ENCODE assay signal across 13 cellular contexts in the genomic region with DNA sequence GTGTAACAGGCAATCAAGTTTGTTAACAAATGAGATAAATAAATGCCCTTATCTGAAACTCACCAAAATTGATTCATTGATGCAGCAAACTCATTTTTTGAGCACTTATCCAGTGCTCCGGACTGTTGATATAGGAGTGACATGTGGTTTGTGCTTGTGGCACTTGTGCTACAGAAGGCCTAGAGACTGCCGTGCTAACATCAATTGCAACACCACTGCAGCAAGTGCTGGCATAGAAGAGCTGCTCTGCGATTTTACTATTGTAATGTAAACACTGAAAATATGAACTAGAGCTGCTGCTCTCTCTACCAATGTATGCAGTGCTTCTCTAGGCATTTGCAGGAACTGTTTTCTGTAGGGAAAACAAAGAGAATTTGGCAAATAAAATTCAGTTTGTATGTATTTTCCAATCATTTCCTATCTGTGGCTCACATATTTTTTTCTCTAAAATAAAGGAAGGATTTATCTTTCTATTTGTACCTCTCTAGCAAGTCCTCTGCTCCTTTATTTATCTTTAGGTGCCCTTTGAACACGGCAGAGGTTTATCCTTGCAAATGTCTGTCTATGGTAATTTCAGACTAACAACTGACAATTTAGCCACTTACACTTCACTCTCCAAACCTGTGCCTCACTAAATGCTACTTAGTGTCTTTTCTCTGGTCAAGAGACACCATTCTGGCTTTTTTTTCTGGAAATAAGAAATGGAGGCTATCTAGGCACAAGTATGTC.
DNase-seq lines count a peak whose midpoint lies in the region; ATAC-seq lines count a peak whose summit lies in the region.
"Had no signal": no experiment of that assay in that cellular context is flagged by ENCODE, and none has a peak within 500 bp of the region (broad histone marks: within the 10 kb centered on the region; RNA-seq: fewer than 3 reads in every experiment).

No MANE protein-coding gene starts in this region.

- intact Hi-C loops in sciatic nerve (cut with DNase I) = no loop called here

- DNase-seq in NCI-H2107 treated with DMSO at 0.1 percent for 48 hours (lab: John Stamatoyannopoulos, UW; ENCODE audit: unreplicated experiment) (peak; percentile 7), NCI-H2107 (lab: John Stamatoyannopoulos, UW) (no peak), NCI-H2227 treated with DMSO at 0.1 percent for 48 hours (lab: John Stamatoyannopoulos, UW) (peak; percentile 67), fibroblast of gingiva (ENCODE audit: low read depth) (peak; percentile 52), sciatic nerve (ENCODE audit: low spot score) (no peak), DMS79 (lab: John Stamatoyannopoulos, UW) (no peak)
- DNase-seq: activated CD4-positive, alpha-beta T cell treated with anti-CD3 and anti-CD28 coated beads for 36 hours; activated gamma-delta T cell treated with Interleukin-2 at 50 U/mL for 16 hours; cerebellar nuclear complex; NCI-H2081; OCI-M1 had no signal

- ATAC-seq in sciatic nerve (peak; percentile 28), GM19452 (IDR thresholded peaks at IDR 0.05; ENCODE audit: unreplicated experiment) (no peak), esophagus mucosa (no peak)
- ATAC-seq: activated CD4-positive, alpha-beta T cell treated with anti-CD3 and anti-CD28 coated beads for 36 hours had no signal

Comparison
In these comparisons a context has a peak if more than half of its experiments do, and no peak if none do; other contexts are left out.
1. DNase-seq: peak in NCI-H2107 treated with DMSO at 0.1 percent for 48 hours (single experiment), NCI-H2227 treated with DMSO at 0.1 percent for 48 hours (single experiment) and fibroblast of gingiva (single experiment); none in NCI-H2107 (single experiment), sciatic nerve (single experiment) and DMS79 (single experiment).